14 cellular contexts compared by ENCODE assay signal in genomic region chr18:23093772-23094171, GRCh38.
DNase-seq lines count a peak whose midpoint lies in the region; ATAC-seq and TF ChIP-seq lines count a peak whose summit lies in the region.
"Had no signal": no experiment of that assay in that cellular context is flagged by ENCODE, and none has a peak within 500 bp of the region (broad histone marks: within the 10 kb centered on the region; RNA-seq: fewer than 3 reads in every experiment).

No MANE protein-coding gene starts in this region.

- peak overlapping the region; percentile 69 for H3K27ac ChIP-seq in WERI-Rb-1
- H3K27ac ChIP-seq: 22Rv1, BLaER1, GM23248 had no signal

- peak; percentile 24 for DNase-seq in NCI-H82 (lab: John Stamatoyannopoulos, UW)
- no peak for DNase-seq in NCI-H82 treated with DMSO at 0.1 percent for 48 hours (lab: John Stamatoyannopoulos, UW; ENCODE audit: unreplicated experiment)
- DNase-seq in WERI-Rb-1: peak; percentile 83
- DNase-seq in nephron progenitor cell: no peak
- DNase-seq in activated CD4-positive, alpha-beta T cell treated with anti-CD3 and anti-CD28 coated beads for 48 hours: no peak
- DNase-seq: AML-193; CD8-positive, alpha-beta memory T cell; DMS 273 treated with DMSO at 0.1 percent for 48 hours; GM23248 had no signal

- H3K9me3 ChIP-seq in WERI-Rb-1 (ENCODE audit: severe bottlenecking): no peaks in the 10 kb centered on the region

- no peaks in the 10 kb centered on the region for H3K36me3 ChIP-seq in WERI-Rb-1
- H3K36me3 ChIP-seq: BLaER1 had no signal

- no peak overlapping the region for H3K27ac Mint-ChIP-seq in nephron progenitor cell

- H3K4me1 Mint-ChIP-seq in nephron progenitor cell: peaks cover 23% of the 10 kb centered on the region

- ATAC-seq in GM21737 (IDR thresholded peaks at IDR 0.05; ENCODE audit: unreplicated experiment): no peak
- no peak for ATAC-seq in HG02981 (IDR thresholded peaks at IDR 0.05; ENCODE audit: unreplicated experiment)
- ATAC-seq: GM12878 had no signal

- peaks cover 33% of the 10 kb centered on the region for H3K27me3 Mint-ChIP-seq in nephron progenitor cell (ENCODE audit: low read depth, poor library complexity)

- TF ChIP-seq CTCF in WERI-Rb-1 (IDR thresholded peaks at IDR 0.05; ENCODE audit: low read depth, low read length) (no peak), nephron progenitor cell (IDR thresholded peaks at IDR 0.05) (no peak)

- peak overlapping the region; percentile 14; the same call in 1 of the 2 replicates for H3K4me3 ChIP-seq in WERI-Rb-1 (ENCODE audit: low read depth, low read length)
- H3K4me3 ChIP-seq: BLaER1, GM12878, GM23248 had no signal

- no peaks in the 10 kb centered on the region for H3K9me3 Mint-ChIP-seq in nephron progenitor cell
- H3K9me3 Mint-ChIP-seq: CD8-positive, alpha-beta memory T cell had no signal

- no peaks in the 10 kb centered on the region for H3K36me3 Mint-ChIP-seq in nephron progenitor cell (ENCODE audit: low read depth)
- H3K36me3 Mint-ChIP-seq: CD8-positive, alpha-beta memory T cell had no signal

- H3K27me3 ChIP-seq in WERI-Rb-1 (ENCODE audit: insufficient read depth, low read depth, severe bottlenecking): no peaks in the 10 kb centered on the region
- H3K27me3 ChIP-seq: BLaER1 had no signal

- H3K4me3 Mint-ChIP-seq in nephron progenitor cell: peak overlapping the region; percentile 46
- H3K4me3 Mint-ChIP-seq: CD8-positive, alpha-beta memory T cell had no signal

Comparison
In these comparisons a context has a peak if more than half of its experiments do, and no peak if none do; other contexts are left out.
1. DNase-seq: peak in NCI-H82 (single experiment) and WERI-Rb-1 (single experiment); none in NCI-H82 treated with DMSO at 0.1 percent for 48 hours (single experiment), nephron progenitor cell (single experiment) and activated CD4-positive, alpha-beta T cell treated with anti-CD3 and anti-CD28 coated beads for 48 hours (single experiment).